8 cellular contexts compared by ENCODE assay signal in the genomic region with DNA sequence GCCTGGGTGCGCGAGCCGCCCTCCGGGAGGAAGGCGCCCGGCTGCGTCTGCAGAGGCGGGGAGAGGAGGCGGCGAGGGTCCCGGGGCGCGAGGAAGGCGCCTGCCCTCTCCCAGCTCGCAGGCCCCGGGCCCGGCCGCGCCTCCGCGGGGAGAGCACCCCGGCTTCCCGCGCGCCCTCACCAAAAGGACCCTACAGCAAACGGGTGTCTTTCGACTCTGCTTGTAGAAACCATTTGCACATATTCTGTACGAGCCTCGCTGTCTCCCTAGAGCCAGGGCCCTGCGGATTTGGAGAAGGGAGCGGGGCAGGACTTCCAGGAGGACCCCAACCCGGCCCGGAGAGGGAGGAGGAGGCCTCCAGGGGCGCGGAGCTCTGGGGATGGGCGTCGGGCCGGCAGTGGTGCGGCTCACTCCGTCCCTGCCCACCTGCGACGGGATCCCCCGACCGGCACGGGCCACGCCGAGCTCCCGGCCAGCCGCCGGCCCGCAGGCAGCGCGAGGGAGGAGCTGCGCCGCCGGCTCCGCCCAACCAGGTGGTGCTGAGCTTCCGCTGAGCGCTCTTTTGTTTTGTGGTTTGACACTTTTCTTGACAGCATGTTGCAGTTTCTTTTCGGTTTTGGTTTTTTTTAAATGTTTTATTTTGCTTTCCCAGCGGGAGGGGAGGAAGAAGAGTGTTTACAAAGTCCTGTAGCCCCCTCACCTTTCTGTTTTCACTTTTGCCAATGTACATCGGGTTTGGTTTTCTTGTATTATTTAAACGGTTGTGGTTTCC.
DNase-seq lines count a peak whose midpoint lies in the region; ATAC-seq lines count a peak whose summit lies in the region.

No MANE protein-coding gene starts in this region.

- H3K9ac ChIP-seq in ES-I3 (ENCODE audit: low read depth, low read length) = peak overlapping the region; percentile 91

- no peak overlapping the region for H3K4me3 ChIP-seq in right cardiac atrium (ENCODE audit: low read length)

- H3K4me3 Mint-ChIP-seq in activated T-cell treated with anti-CD3 and anti-CD28 coated beads, Interleukin-2, amount 50 U/mL, for 72 hours = peak overlapping the region; percentile 92 to 100

- peaks cover 0 to 2% of the 10 kb centered on the region in 2 donors for H3K36me3 Mint-ChIP-seq in activated T-cell treated with anti-CD3 and anti-CD28 coated beads, Interleukin-2, amount 50 U/mL, for 72 hours (ENCODE audit: insufficient read depth in 2 of 2)

- no peaks in the 10 kb centered on the region for H3K9me3 Mint-ChIP-seq in activated T-cell treated with anti-CD3 and anti-CD28 coated beads, Interleukin-2, amount 50 U/mL, for 72 hours

- peak overlapping the region; percentile 94 for H3K27ac Mint-ChIP-seq in activated T-cell treated with anti-CD3 and anti-CD28 coated beads, Interleukin-2, amount 50 U/mL, for 72 hours

- H3K4me1 Mint-ChIP-seq in activated T-cell treated with anti-CD3 and anti-CD28 coated beads, Interleukin-2, amount 50 U/mL, for 72 hours (ENCODE audit: low read depth) = peaks cover 55% of the 10 kb centered on the region

- DNase-seq in NCI-H1105 treated with DMSO at 0.1 percent for 48 hours (lab: John Stamatoyannopoulos, UW) = peak; percentile 63
- DNase-seq in activated T-cell treated with anti-CD3 and anti-CD28 coated beads, Interleukin-2, amount 50 U/mL, for 72 hours = peak; percentile 58 to 60
- no peak for DNase-seq in right cardiac atrium
- DNase-seq in stimulated activated CD4-positive, alpha-beta T cell treated with anti-CD3 and anti-CD28 coated beads, Interleukin-12 subunit alpha, Interleukin-12 subunit beta, amount 100 ng/mL, for 4 hours = peak; percentile 44
- no peak for DNase-seq in HuH-7.5 (ENCODE audit: low spot score)
- DNase-seq in GOT3 (lab: John Stamatoyannopoulos, UW) = no peak

- H3K27me3 Mint-ChIP-seq in activated T-cell treated with anti-CD3 and anti-CD28 coated beads, Interleukin-2, amount 50 U/mL, for 72 hours (ENCODE audit: low read depth) = peaks cover 16% of the 10 kb centered on the region

- ATAC-seq in GM21717 (IDR thresholded peaks at IDR 0.05; ENCODE audit: unreplicated experiment) (peak; percentile 66), right cardiac atrium (peak; percentile 30 to 56)
- ATAC-seq in activated T-cell treated with anti-CD3 and anti-CD28 coated beads, Interleukin-2, amount 50 U/mL, for 72 hours (replicated peaks in 1 of 2) = peak; percentile 79 to 81

- no peak overlapping the region for H3K27ac ChIP-seq in right cardiac atrium (ENCODE audit: low read length)

- no peaks in the 10 kb centered on the region for H3K4me1 ChIP-seq in ES-I3 (ENCODE audit: insufficient read depth, low read length)
- no peaks in the 10 kb centered on the region for H3K4me1 ChIP-seq in right cardiac atrium (ENCODE audit: control insufficient read depth, insufficient read depth, low read length)

- WGBS in right cardiac atrium = 20% methylated on average over 63 of the region's 63 CpGs

- intact Hi-C loops in right cardiac atrium (cut with DNase I) = no loop called here

- H3K27me3 ChIP-seq in right cardiac atrium (ENCODE audit: control insufficient read depth, insufficient read depth) = no peaks in the 10 kb centered on the region

- H3K36me3 ChIP-seq in ES-I3 (ENCODE audit: insufficient read depth, low read length) = no peaks in the 10 kb centered on the region

- H3K9me3 ChIP-seq in ES-I3 (ENCODE audit: control insufficient read depth, insufficient read depth, low read length) (no peaks in the 10 kb centered on the region), right cardiac atrium (ENCODE audit: control insufficient read depth, low read length) (no peaks in the 10 kb centered on the region)

Comparison
In these comparisons a context has a peak if more than half of its experiments do, and no peak if none do; other contexts are left out.
1. DNase-seq: peak in NCI-H1105 treated with DMSO at 0.1 percent for 48 hours (single experiment), activated T-cell treated with anti-CD3 and anti-CD28 coated beads, Interleukin-2, amount 50 U/mL, for 72 hours (2 of 2) and stimulated activated CD4-positive, alpha-beta T cell treated with anti-CD3 and anti-CD28 coated beads, Interleukin-12 subunit alpha, Interleukin-12 subunit beta, amount 100 ng/mL, for 4 hours (single experiment); none in right cardiac atrium (0 of 3), HuH-7.5 (single experiment) and GOT3 (single experiment).
2. Peak in every context shown above with its lines, with median percentiles within 50 percentile points of each other: ATAC-seq.